9 cellular contexts compared by ENCODE assay signal in genomic region chr14:103091041-103091882, GRCh38. TPM values are rescaled to one million over a fixed set of nuclear protein-coding genes. Genes with fewer than 3 reads are reported as not detected.
DNase-seq lines count a peak whose midpoint lies in the region; ATAC-seq, FAIRE-seq and TF ChIP-seq lines count a peak whose summit lies in the region.
"Had no signal": no experiment of that assay in that cellular context is flagged by ENCODE, and none has a peak within 500 bp of the region (broad histone marks: within the 10 kb centered on the region; RNA-seq: fewer than 3 reads in every experiment).

No MANE protein-coding gene starts in this region.

- no peaks in the 10 kb centered on the region for H3K36me3 ChIP-seq in adrenal gland (replicated peaks in 1 of 2)

- peak in 4 of 6 experiments; percentile 23 to 41 (median 31) for TF ChIP-seq CTCF in adrenal gland (IDR thresholded peaks at IDR 0.05)

- H3K4me1 ChIP-seq in adrenal gland (replicated peaks in 1 of 2) = peaks cover 0 to 9% of the 10 kb centered on the region in 2 donors

- no peak overlapping the region for H3K27ac ChIP-seq in adrenal gland
- H3K27ac ChIP-seq: epithelial cell of prostate had no signal

- no peak for TF ChIP-seq POLR2A in GM12891 (IDR thresholded peaks at IDR 0.05; ENCODE audit: low read depth, low read length)
- TF ChIP-seq POLR2A in adrenal gland (IDR thresholded peaks at IDR 0.05) = no peak

- peak; percentile 98 for DNase-seq in GM12891 (ENCODE audit: insufficient read length, low spot score)
- peak; percentile 64 for DNase-seq in T follicular helper cell (ENCODE audit: low read depth)
- DNase-seq in adrenal gland = peak in 4 of 7 donors; percentile 41 to 61 (median 54)
- DNase-seq in iPS-NIHi7 (ENCODE audit: extremely low spot score) = peak; percentile 78
- DNase-seq in stimulated activated CD4-positive, alpha-beta T cell treated with anti-CD3 and anti-CD28 coated beads, Interleukin-2, amount 100 ng/mL, for 48 hours = peak; percentile 68 to 71
- DNase-seq in HPDE6-E6E7 (ENCODE audit: extremely low spot score) = no peak

- intact Hi-C loops in adrenal gland (cut with DNase I) = no loop called here

- peak; percentile 61 for ATAC-seq in HG03175 (IDR thresholded peaks at IDR 0.05; ENCODE audit: unreplicated experiment)
- ATAC-seq in GM18907 (IDR thresholded peaks at IDR 0.05; ENCODE audit: unreplicated experiment) = no peak

- H3K4me3 ChIP-seq in adrenal gland = peak overlapping the region in 2 of 4 donors; percentile 22 to 56

- FAIRE-seq in GM12891 (lab: Jason Lieb, UNC) = peak; percentile 81

- 11 to 32% (median 22%) methylated on average over 13 to 69 of the region's 69 CpGs for WGBS in adrenal gland, 4 donors

- H3K27me3 ChIP-seq in adrenal gland = no peaks in the 10 kb centered on the region

- no peaks in the 10 kb centered on the region for H3K9me3 ChIP-seq in adrenal gland (replicated peaks in 1 of 3)

TF ChIP-seq in GM12891, 5 proteins besides CTCF, POLR2A, EP300 and RAD21:
- TF ChIP-seq PAX5 (IDR thresholded peaks at IDR 0.05; ENCODE audit: insufficient read depth, low read length, severe bottlenecking) (no peak), TAF1 (IDR thresholded peaks at IDR 0.05; ENCODE audit: low read depth, low read length) (no peak), SPI1 (IDR thresholded peaks at IDR 0.05; ENCODE audit: low read depth, low read length) (no peak)

RNA-seq across cellular contexts. Expression of gene EXOC3L4, which starts 3.3 kb away (rescaled TPM):
- not detected for polyA plus RNA-seq in GM12891 (2012; ENCODE audit: low read depth, missing spikeins)
- 1 to 10 TPM in 4 of 8 donors, under 1 TPM in 4; 0.12 to 2.0 (median 1.3) TPM for total RNA-seq in adrenal gland
- polyA plus RNA-seq in adrenal gland = 1 to 10 TPM in 2 of 3 donors, not detected in 1; 3.1 to 4.3 TPM

RNA-seq across cellular contexts. Expression of gene LBHD2, which starts 7.3 kb away (rescaled TPM):
- not detected for polyA plus RNA-seq in GM12891 (2012; ENCODE audit: low read depth, missing spikeins)
- not detected for total RNA-seq in adrenal gland
- polyA plus RNA-seq in adrenal gland = not detected

RNA-seq across cellular contexts. Expression of gene TNFAIP2, which starts 32.0 kb away (rescaled TPM):
- 68.7 TPM for polyA plus RNA-seq in GM12891 (2012; ENCODE audit: low read depth, missing spikeins)
- 100 to 1,000 TPM in 4 of 8 donors, 10 to 100 TPM in 4; 41.2 to 290 (median 115) TPM for total RNA-seq in adrenal gland
- polyA plus RNA-seq in adrenal gland = 100 to 1,000 TPM in 2 of 3 donors, 10 to 100 TPM in 1; 28.3 to 615 (median 532) TPM

RNA-seq across cellular contexts. Expression of gene CDC42BPB, which starts 33.9 kb away (rescaled TPM):
- polyA plus RNA-seq in GM12891 (2012; ENCODE audit: low read depth, missing spikeins) = 11.6 TPM
- 100 to 1,000 TPM in 1 of 8 donors, 10 to 100 TPM in 7; 71.2 to 108 (median 79.7) TPM for total RNA-seq in adrenal gland
- 10 to 100 TPM; 41.1 to 64.4 (median 49.9) TPM for polyA plus RNA-seq in adrenal gland
